ENCODE assay signal across 13 cellular contexts in the genomic region with DNA sequence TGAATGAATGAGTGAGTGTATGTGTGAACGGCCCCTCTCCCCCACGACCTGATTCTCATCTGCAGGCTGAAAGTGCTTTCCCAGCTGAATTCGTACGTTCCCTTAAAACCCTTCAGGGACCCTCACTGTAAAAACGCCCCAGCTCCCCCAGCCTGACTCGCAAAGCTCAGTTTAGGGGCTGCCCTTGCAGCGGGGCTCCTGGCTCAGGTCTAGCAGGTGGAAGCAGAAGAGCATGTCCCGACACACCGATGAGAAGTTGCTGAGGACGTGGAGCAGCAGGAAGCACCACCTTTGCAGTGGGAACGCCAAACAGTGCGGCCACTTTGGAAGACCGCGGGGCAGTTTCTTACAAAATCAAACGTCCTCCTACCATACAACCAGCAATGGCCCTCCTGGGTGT. TPM values are rescaled to one million over a fixed set of nuclear protein-coding genes. Genes with fewer than 3 reads are reported as not detected.
DNase-seq lines count a peak whose midpoint lies in the region; ATAC-seq and TF ChIP-seq lines count a peak whose summit lies in the region.
"Had no signal": no experiment of that assay in that cellular context is flagged by ENCODE, and none has a peak within 500 bp of the region (broad histone marks: within the 10 kb centered on the region; RNA-seq: fewer than 3 reads in every experiment).

No MANE protein-coding gene starts in this region.

- H3K36me3 ChIP-seq in breast epithelium (no peaks in the 10 kb centered on the region), lower lobe of right lung (no peaks in the 10 kb centered on the region)
- H3K36me3 ChIP-seq: colonic mucosa had no signal

- H3K4me3 ChIP-seq in breast epithelium (peak overlapping the region in 2 of 3 donors; percentile 11 to 40), lower lobe of right lung (no peak overlapping the region)
- H3K4me3 ChIP-seq: colonic mucosa had no signal

- no peaks in the 10 kb centered on the region for H3K9me3 Mint-ChIP-seq in MCF 10A (ENCODE audit: unreplicated experiment)
- no peaks in the 10 kb centered on the region for H3K9me3 Mint-ChIP-seq in activated T-helper 2 cell treated with anti-CD3 and anti-CD28 coated beads, Interferon-gamma antibody, Interleukin-2, Interleukin-4, amounts not matched to agents 10 μg/mL and 5 μg/mL and 100 μg/mL, durations not matched to agents 14 hours and 24 hours and 36 hours

- peaks cover 6% of the 10 kb centered on the region for H3K36me3 Mint-ChIP-seq in MCF 10A (ENCODE audit: insufficient read depth, unreplicated experiment)
- no peaks in the 10 kb centered on the region for H3K36me3 Mint-ChIP-seq in activated T-helper 2 cell treated with anti-CD3 and anti-CD28 coated beads, Interferon-gamma antibody, Interleukin-2, Interleukin-4, amounts not matched to agents 10 μg/mL and 5 μg/mL and 100 μg/mL, durations not matched to agents 14 hours and 24 hours and 36 hours (ENCODE audit: low read depth)
- H3K36me3 Mint-ChIP-seq: activated CD8-positive, alpha-beta memory T cell treated with anti-CD3 and anti-CD28 coated beads, Interleukin-2, amount 10 ng/mL, durations not matched to agents 7 days and 5 days had no signal

- intact Hi-C loops in breast epithelium (cut with DNase I; ENCODE audit: low total_unique reads) = loop anchor here (10.0 kb wide), 1 partner anchor 49 kb away; a partner anchor contains a TSS
- intact Hi-C loops in MCF 10A (cut with micrococcal nuclease) = no loop called here
- intact Hi-C loops in activated T-helper 2 cell treated with anti-CD3 and anti-CD28 coated beads, Interferon-gamma antibody, Interleukin-2, Interleukin-4, amounts not matched to agents 10 μg/mL and 5 μg/mL and 100 μg/mL, durations not matched to agents 14 hours and 24 hours and 36 hours (cut with micrococcal nuclease) = no loop called here
- intact Hi-C loops in lower lobe of right lung (cut with DNase I) = no loop called here

- ATAC-seq in lower lobe of right lung (no peak), HG02642 (IDR thresholded peaks at IDR 0.05; ENCODE audit: poor library complexity, unreplicated experiment) (no peak)
- ATAC-seq: activated CD8-positive, alpha-beta memory T cell treated with anti-CD3 and anti-CD28 coated beads, Interleukin-2, amount 10 ng/mL, durations not matched to agents 7 days and 5 days had no signal

- peak overlapping the region; percentile 4 to 32 for H3K27ac ChIP-seq in breast epithelium
- H3K27ac ChIP-seq in lower lobe of right lung = no peak overlapping the region
- H3K27ac ChIP-seq: colonic mucosa had no signal

- DNase-seq in breast epithelium (ENCODE audit: low spot score in 2 of 2) (no peak), MCF 10A (ENCODE audit: unreplicated experiment) (no peak), lower lobe of right lung (peak; percentile 34), ureter (ENCODE audit: low spot score) (peak; percentile 39), NOMO-1 treated with DMSO at 0.1 percent for 48 hours (lab: John Stamatoyannopoulos, UW; ENCODE audit: unreplicated experiment) (no peak), HuH-7 (ENCODE audit: low spot score) (no peak)
- DNase-seq in activated T-helper 2 cell treated with anti-CD3 and anti-CD28 coated beads, Interferon-gamma antibody, Interleukin-2, Interleukin-4, amounts not matched to agents 10 μg/mL and 5 μg/mL and 100 μg/mL, durations not matched to agents 14 hours and 24 hours and 36 hours (ENCODE audit: low spot score) = peak; percentile 7
- DNase-seq: activated CD8-positive, alpha-beta memory T cell treated with anti-CD3 and anti-CD28 coated beads, Interleukin-2, amount 10 ng/mL, durations not matched to agents 7 days and 5 days; colonic mucosa; GOT3 had no signal

- no peaks in the 10 kb centered on the region for H3K27me3 Mint-ChIP-seq in MCF 10A (ENCODE audit: insufficient read depth, unreplicated experiment)
- no peaks in the 10 kb centered on the region for H3K27me3 Mint-ChIP-seq in activated T-helper 2 cell treated with anti-CD3 and anti-CD28 coated beads, Interferon-gamma antibody, Interleukin-2, Interleukin-4, amounts not matched to agents 10 μg/mL and 5 μg/mL and 100 μg/mL, durations not matched to agents 14 hours and 24 hours and 36 hours (ENCODE audit: low read depth)
- H3K27me3 Mint-ChIP-seq: activated CD8-positive, alpha-beta memory T cell treated with anti-CD3 and anti-CD28 coated beads, Interleukin-2, amount 10 ng/mL, durations not matched to agents 7 days and 5 days had no signal

- no peak overlapping the region for H3K4me3 Mint-ChIP-seq in MCF 10A (ENCODE audit: unreplicated experiment)
- no peak overlapping the region for H3K4me3 Mint-ChIP-seq in activated T-helper 2 cell treated with anti-CD3 and anti-CD28 coated beads, Interferon-gamma antibody, Interleukin-2, Interleukin-4, amounts not matched to agents 10 μg/mL and 5 μg/mL and 100 μg/mL, durations not matched to agents 14 hours and 24 hours and 36 hours (ENCODE audit: low read depth)
- H3K4me3 Mint-ChIP-seq: activated CD8-positive, alpha-beta memory T cell treated with anti-CD3 and anti-CD28 coated beads, Interleukin-2, amount 10 ng/mL, durations not matched to agents 7 days and 5 days had no signal

- H3K27me3 ChIP-seq in breast epithelium (no peaks in the 10 kb centered on the region), lower lobe of right lung (ENCODE audit: low read depth) (no peaks in the 10 kb centered on the region)
- H3K27me3 ChIP-seq: colonic mucosa had no signal

- peaks cover 10% of the 10 kb centered on the region for H3K4me1 Mint-ChIP-seq in MCF 10A (ENCODE audit: insufficient read depth, unreplicated experiment)
- peaks cover 3% of the 10 kb centered on the region for H3K4me1 Mint-ChIP-seq in activated T-helper 2 cell treated with anti-CD3 and anti-CD28 coated beads, Interferon-gamma antibody, Interleukin-2, Interleukin-4, amounts not matched to agents 10 μg/mL and 5 μg/mL and 100 μg/mL, durations not matched to agents 14 hours and 24 hours and 36 hours (ENCODE audit: low read depth)

- H3K9me3 ChIP-seq in breast epithelium = no peaks in the 10 kb centered on the region
- no peaks in the 10 kb centered on the region for H3K9me3 ChIP-seq in lower lobe of right lung
- H3K9me3 ChIP-seq: colonic mucosa had no signal

- CTCF ChIA-PET in MCF 10A (lab: Yijun Ruan, JAX) = interaction anchor here (0.6 kb wide), 2 partner anchors 7 to 46 kb away, joined by 3 to 4 read pairs; no protein-coding TSS in a partner anchor

- no peak for TF ChIP-seq CTCF in breast epithelium (IDR thresholded peaks at IDR 0.05)
- no peak for TF ChIP-seq CTCF in MCF 10A (IDR thresholded peaks at IDR 0.05; ENCODE audit: unreplicated experiment)
- TF ChIP-seq CTCF in lower lobe of right lung (IDR thresholded peaks at IDR 0.05) = no peak

- POLR2A ChIA-PET in MCF 10A (lab: Yijun Ruan, JAX) = interaction anchor here (0.6 kb wide), 1 partner anchor 37 kb away, joined by 3 read pairs; no protein-coding TSS in a partner anchor

- BruUV-seq in MCF 10A (replicated peaks; lab: Mats Ljungman, UMichigan) = no TSS peak

- no peak for TF ChIP-seq POLR2A in breast epithelium (IDR thresholded peaks at IDR 0.05)

- H3K4me1 ChIP-seq in breast epithelium (peaks cover 0 to 6% of the 10 kb centered on the region in 2 donors), lower lobe of right lung (no peaks in the 10 kb centered on the region)
- H3K4me1 ChIP-seq: colonic mucosa had no signal

- no peak overlapping the region for H3K27ac Mint-ChIP-seq in MCF 10A (ENCODE audit: low read depth, unreplicated experiment)
- no peak overlapping the region for H3K27ac Mint-ChIP-seq in activated T-helper 2 cell treated with anti-CD3 and anti-CD28 coated beads, Interferon-gamma antibody, Interleukin-2, Interleukin-4, amounts not matched to agents 10 μg/mL and 5 μg/mL and 100 μg/mL, durations not matched to agents 14 hours and 24 hours and 36 hours
- H3K27ac Mint-ChIP-seq: activated CD8-positive, alpha-beta memory T cell treated with anti-CD3 and anti-CD28 coated beads, Interleukin-2, amount 10 ng/mL, durations not matched to agents 7 days and 5 days had no signal

RNA-seq across cellular contexts. Expression of a gene that starts 3.6 kb away (rescaled TPM):
- total RNA-seq in breast epithelium (100 to 1,000 TPM; 109 to 171 (median 112) TPM), MCF 10A (2022) (89.2 and 98.0 TPM in 2 replicates), lower lobe of right lung (59.2 TPM), ureter (40.5 TPM)
- 65.1 and 72.2 TPM in 2 replicates for total RNA-seq in activated T-helper 2 cell treated with anti-CD3 and anti-CD28 coated beads, Interferon-gamma antibody, Interleukin-2, Interleukin-4, amounts not matched to agents 10 μg/mL and 5 μg/mL and 100 μg/mL, durations not matched to agents 14 hours and 24 hours and 36 hours

RNA-seq across cellular contexts. Expression of a gene that starts 24.1 kb away (rescaled TPM):
- total RNA-seq in breast epithelium (1 to 10 TPM; 3.5 to 8.2 (median 3.6) TPM), MCF 10A (2022) (not detected in 2 replicates), lower lobe of right lung (4.7 TPM), ureter (57.7 TPM)
- 2.0 and 2.9 TPM in 2 replicates for total RNA-seq in activated T-helper 2 cell treated with anti-CD3 and anti-CD28 coated beads, Interferon-gamma antibody, Interleukin-2, Interleukin-4, amounts not matched to agents 10 μg/mL and 5 μg/mL and 100 μg/mL, durations not matched to agents 14 hours and 24 hours and 36 hours
- total RNA-seq: pulmonary artery endothelial cell had no signal

RNA-seq across cellular contexts. Expression of a gene that starts 51.9 kb away (rescaled TPM):
- total RNA-seq in breast epithelium (not detected), MCF 10A (2022) (not detected in 2 replicates), lower lobe of right lung (not detected), ureter (not detected)
- 0.05 TPM in 1 of 2 replicates, not detected in the other for total RNA-seq in activated T-helper 2 cell treated with anti-CD3 and anti-CD28 coated beads, Interferon-gamma antibody, Interleukin-2, Interleukin-4, amounts not matched to agents 10 μg/mL and 5 μg/mL and 100 μg/mL, durations not matched to agents 14 hours and 24 hours and 36 hours
- total RNA-seq: activated CD8-positive, alpha-beta memory T cell treated with anti-CD3 and anti-CD28 coated beads, Interleukin-2, amount 10 ng/mL, durations not matched to agents 7 days and 5 days; colonic mucosa; mesenteric fat pad; pulmonary artery endothelial cell had no signal

RNA-seq across cellular contexts. Expression of a gene that starts 54.1 kb away (rescaled TPM):
- total RNA-seq in breast epithelium (100 to 1,000 TPM in 1 of 3 donors, 10 to 100 TPM in 2; 37.0 to 209 (median 39.8) TPM), MCF 10A (2022) (61.0 and 152 TPM in 2 replicates), lower lobe of right lung (87.6 TPM), ureter (130 TPM)
- 0.34 TPM in 1 of 2 replicates, not detected in the other for total RNA-seq in activated T-helper 2 cell treated with anti-CD3 and anti-CD28 coated beads, Interferon-gamma antibody, Interleukin-2, Interleukin-4, amounts not matched to agents 10 μg/mL and 5 μg/mL and 100 μg/mL, durations not matched to agents 14 hours and 24 hours and 36 hours
- total RNA-seq: activated CD8-positive, alpha-beta memory T cell treated with anti-CD3 and anti-CD28 coated beads, Interleukin-2, amount 10 ng/mL, durations not matched to agents 7 days and 5 days had no signal

Comparison
In these comparisons a context has a peak if more than half of its experiments do, and no peak if none do; other contexts are left out.
1. DNase-seq: peak in activated T-helper 2 cell treated with anti-CD3 and anti-CD28 coated beads, Interferon-gamma antibody, Interleukin-2, Interleukin-4, amounts not matched to agents 10 μg/mL and 5 μg/mL and 100 μg/mL, durations not matched to agents 14 hours and 24 hours and 36 hours (single experiment), lower lobe of right lung (single experiment) and ureter (single experiment); none in breast epithelium (0 of 2), MCF 10A (single experiment), NOMO-1 treated with DMSO at 0.1 percent for 48 hours (single experiment) and HuH-7 (single experiment).